ENCODE assay signal across 21 cellular contexts in the genomic region with DNA sequence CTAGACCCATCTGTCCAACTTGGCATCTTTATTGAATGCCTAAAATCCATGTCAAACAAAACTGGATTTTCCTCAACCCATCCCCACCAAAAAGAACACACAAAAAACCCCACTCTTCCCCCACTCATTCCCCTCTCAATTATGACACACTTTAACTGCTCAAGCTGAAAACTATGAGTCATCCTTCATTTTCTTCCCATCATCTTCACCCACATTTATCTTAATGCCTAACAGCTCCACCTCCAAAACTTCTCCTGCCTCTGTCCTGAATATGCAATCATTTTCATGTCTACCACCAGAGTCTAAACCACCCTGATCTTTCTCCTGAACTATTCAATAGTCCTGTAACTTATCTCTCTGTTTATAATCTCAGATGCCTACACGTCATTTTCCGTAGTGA.
DNase-seq lines count a peak whose midpoint lies in the region; ATAC-seq, FAIRE-seq and TF ChIP-seq lines count a peak whose summit lies in the region.
"Had no signal": no experiment of that assay in that cellular context is flagged by ENCODE, and none has a peak within 500 bp of the region (broad histone marks: within the 10 kb centered on the region; RNA-seq: fewer than 3 reads in every experiment).

No MANE protein-coding gene starts in this region.

- no peaks in the 10 kb centered on the region for H3K27me3 Mint-ChIP-seq in activated T-helper 17 cell treated with anti-CD3 and anti-CD28 coated beads, Interleukin-2, amount 50 U/mL, for 72 hours

- H3K36me3 ChIP-seq in ACC112 (ENCODE audit: insufficient read depth, low read length) = no peaks in the 10 kb centered on the region
- H3K36me3 ChIP-seq: cardiac muscle cell, ovary, uterus had no signal

- TF ChIP-seq POLR2A in GM12892 (IDR thresholded peaks at IDR 0.05; ENCODE audit: low read depth, low read length) = no peak

- H3K4me3 Mint-ChIP-seq in activated T-helper 17 cell treated with anti-CD3 and anti-CD28 coated beads, Interleukin-2, amount 50 U/mL, for 72 hours = no peak overlapping the region
- H3K4me3 Mint-ChIP-seq: CD14-positive monocyte had no signal

- H3K79me2 ChIP-seq in ACC112 (ENCODE audit: control insufficient read depth, insufficient read depth, low read length, unreplicated experiment) = no peaks in the 10 kb centered on the region

- no peak overlapping the region for H3K4me3 ChIP-seq in ACC112 (ENCODE audit: low read depth, low read length)
- H3K4me3 ChIP-seq: cardiac muscle cell, ovary, SK-N-MC, uterus had no signal

- H3K27ac ChIP-seq in ACC112 (ENCODE audit: low read depth, low read length) = no peak overlapping the region; the same call in 1 of the 2 replicates
- H3K27ac ChIP-seq: cardiac muscle cell, ovary, SK-N-MC, uterus had no signal

- peaks cover 8% of the 10 kb centered on the region for H3K4me1 Mint-ChIP-seq in activated T-helper 17 cell treated with anti-CD3 and anti-CD28 coated beads, Interleukin-2, amount 50 U/mL, for 72 hours

- DNase-seq in GM12892 (ENCODE audit: insufficient read length) (no peak), iris pigment epithelial cell (ENCODE audit: low read depth) (peak; percentile 72), activated gamma-delta T cell (lab: John Stamatoyannopoulos, UW) (no peak), NCI-H748 treated with DMSO at 0.1 percent for 48 hours (lab: John Stamatoyannopoulos, UW) (no peak), midbrain (lab: John Stamatoyannopoulos, UW) (no peak)
- DNase-seq: activated CD8-positive, alpha-beta memory T cell treated with anti-CD3 and anti-CD28 coated beads for 24 hours; activated naive CD4-positive, alpha-beta T cell treated with Interleukin-2 at 50 U/mL for 16 hours; DMS53; effector memory CD4-positive, alpha-beta T cell; H7; NCI-H1105; ovary; stimulated activated naive CD4-positive, alpha-beta T cell treated with Interleukin-2 at 50 U/mL for 16 hours; uterus had no signal

- peak overlapping the region; percentile 3 for H2AFZ ChIP-seq in ACC112 (ENCODE audit: low read length, unreplicated experiment)

- no peaks in the 10 kb centered on the region for H3K36me3 Mint-ChIP-seq in activated T-helper 17 cell treated with anti-CD3 and anti-CD28 coated beads, Interleukin-2, amount 50 U/mL, for 72 hours (ENCODE audit: low read depth)
- H3K36me3 Mint-ChIP-seq: CD14-positive monocyte had no signal

- peaks cover 4% of the 10 kb centered on the region for H3K9me3 Mint-ChIP-seq in activated T-helper 17 cell treated with anti-CD3 and anti-CD28 coated beads, Interleukin-2, amount 50 U/mL, for 72 hours

- no peak overlapping the region for H3K27ac Mint-ChIP-seq in activated T-helper 17 cell treated with anti-CD3 and anti-CD28 coated beads, Interleukin-2, amount 50 U/mL, for 72 hours
- H3K27ac Mint-ChIP-seq: CD14-positive monocyte had no signal

- peak; percentile 72 for ATAC-seq in activated T-helper 17 cell treated with anti-CD3 and anti-CD28 coated beads, Interleukin-2, amount 50 U/mL, for 72 hours (replicated peaks)
- ATAC-seq in HG03460 (IDR thresholded peaks at IDR 0.05; ENCODE audit: unreplicated experiment) = no peak

- no peaks in the 10 kb centered on the region for H3K27me3 ChIP-seq in ACC112 (ENCODE audit: insufficient read depth, low read length)
- H3K27me3 ChIP-seq: cardiac muscle cell, ovary, uterus had no signal

- peaks cover 11% of the 10 kb centered on the region for H3K4me1 ChIP-seq in ACC112 (ENCODE audit: control insufficient read depth, insufficient read depth, low read length, unreplicated experiment)
- H3K4me1 ChIP-seq: uterus had no signal

- peak; percentile 61 for FAIRE-seq in GM12892 (lab: Jason Lieb, UNC)
- FAIRE-seq: islet of Langerhans had no signal
